9 cellular contexts compared by ENCODE assay signal in genomic region chr16:23952128-23953041, GRCh38.
DNase-seq lines count a peak whose midpoint lies in the region; ATAC-seq lines count a peak whose summit lies in the region.
"Had no signal": no experiment of that assay in that cellular context is flagged by ENCODE, and none has a peak within 500 bp of the region (broad histone marks: within the 10 kb centered on the region; RNA-seq: fewer than 3 reads in every experiment).

No MANE protein-coding gene starts in this region.

- no peak for ATAC-seq in GM21529 (IDR thresholded peaks at IDR 0.05; ENCODE audit: unreplicated experiment)

- H3K4me3 Mint-ChIP-seq in CD8-positive, alpha-beta memory T cell: peak overlapping the region; percentile 8 to 78 (median 53)

- CTCF ChIA-PET in CD8-positive, alpha-beta memory T cell (lab: Charles Lee): interaction anchor here (0.8 to 1.6 kb wide), 4 partner anchors 58 to 148 kb away, joined by 4 to 6 read pairs (median 4); no protein-coding TSS in a partner anchor

- H3K4me1 ChIP-seq in CD8-positive, alpha-beta memory T cell (ENCODE audit: insufficient read depth, low read length): peaks cover 79% of the 10 kb centered on the region
- H3K4me1 ChIP-seq: adrenal gland had no signal

- no peaks in the 10 kb centered on the region for H3K9me3 Mint-ChIP-seq in CD8-positive, alpha-beta memory T cell

- no peaks in the 10 kb centered on the region for H3K36me3 ChIP-seq in CD8-positive, alpha-beta memory T cell (ENCODE audit: insufficient read depth, low read length)
- H3K36me3 ChIP-seq: adrenal gland had no signal

- H3K27me3 ChIP-seq in CD8-positive, alpha-beta memory T cell (ENCODE audit: insufficient read depth, low read length, poor library complexity, severe bottlenecking): no peaks in the 10 kb centered on the region
- H3K27me3 ChIP-seq: adrenal gland had no signal

- H3K36me3 Mint-ChIP-seq in CD8-positive, alpha-beta memory T cell: peaks cover 0 to 5% (median 0%) of the 10 kb centered on the region in 3 donors

- DNase-seq in CD8-positive, alpha-beta memory T cell: peak in 1 of 5 donors; percentile 31
- peak; percentile 65 to 81 for DNase-seq in NOMO-1 (lab: John Stamatoyannopoulos, UW; ENCODE audit: unreplicated experiment in 2 of 2)
- peak in 41 of 56 donors; percentile 6 to 84 (median 33) for DNase-seq in amygdala (lab: John Stamatoyannopoulos, UW)
- DNase-seq in mucosa of gallbladder (ENCODE audit: low spot score): peak; percentile 16
- DNase-seq in NCI-H1694 (lab: John Stamatoyannopoulos, UW): no peak
- DNase-seq in stimulated activated naive CD4-positive, alpha-beta T cell treated with Interleukin-2 at 50 U/mL for 16 hours (lab: John Stamatoyannopoulos, UW): no peak
- no peak for DNase-seq in HT-29 (ENCODE audit: low spot score)

- H3K9me3 ChIP-seq in CD8-positive, alpha-beta memory T cell (ENCODE audit: low read length): no peaks in the 10 kb centered on the region
- H3K9me3 ChIP-seq: adrenal gland had no signal

- H3K4me3 ChIP-seq in CD8-positive, alpha-beta memory T cell (ENCODE audit: low read length): peak overlapping the region; percentile 2
- H3K4me3 ChIP-seq: adrenal gland had no signal

- POLR2A ChIA-PET in CD8-positive, alpha-beta memory T cell (lab: Charles Lee): no interaction called here

- H3K27ac Mint-ChIP-seq in CD8-positive, alpha-beta memory T cell: peak overlapping the region; percentile 26 to 97 (median 92)

- H3K27me3 Mint-ChIP-seq in CD8-positive, alpha-beta memory T cell: no peaks in the 10 kb centered on the region

- H3K4me1 Mint-ChIP-seq in CD8-positive, alpha-beta memory T cell: peaks cover 81 to 95% (median 94%) of the 10 kb centered on the region in 3 donors

- peak overlapping the region; percentile 49 for H3K27ac ChIP-seq in CD8-positive, alpha-beta memory T cell (ENCODE audit: low read depth, low read length)
- H3K27ac ChIP-seq: adrenal gland had no signal

Comparison
In these comparisons a context has a peak if more than half of its experiments do, and no peak if none do; other contexts are left out.
1. DNase-seq: peak in NOMO-1 (2 of 2), amygdala (41 of 56) and mucosa of gallbladder (single experiment); none in NCI-H1694 (single experiment), stimulated activated naive CD4-positive, alpha-beta T cell treated with Interleukin-2 at 50 U/mL for 16 hours (single experiment) and HT-29 (single experiment).